In genomic region chr14:50037240-50037639, GRCh38 we compare ENCODE assay signal across 24 cellular contexts.
DNase-seq lines count a peak whose midpoint lies in the region; ATAC-seq, FAIRE-seq and TF ChIP-seq lines count a peak whose summit lies in the region.
"Had no signal": no experiment of that assay in that cellular context is flagged by ENCODE, and none has a peak within 500 bp of the region (broad histone marks: within the 10 kb centered on the region; RNA-seq: fewer than 3 reads in every experiment).

No MANE protein-coding gene starts in this region.

- H3K27ac ChIP-seq in IMR-90 (ENCODE audit: insufficient read depth, low read length) (no peak overlapping the region), HepG2 (ENCODE audit: extremely low read length, insufficient read depth, low read length) (no peak overlapping the region)
- H3K27ac ChIP-seq: KMS-11, psoas muscle, SJSA1, tibial nerve had no signal

- H3K4me2 ChIP-seq in IMR-90 (ENCODE audit: low read depth, low read length) (no peak overlapping the region), HepG2 (ENCODE audit: low read depth, low read length) (no peak overlapping the region)
- H3K4me2 ChIP-seq: KMS-11 had no signal

- peaks cover 39% of the 10 kb centered on the region for H3K36me3 Mint-ChIP-seq in activated T-cell treated with anti-CD3 and anti-CD28 coated beads, Interleukin-2, amount 50 U/mL, for 24 hours (ENCODE audit: low read depth)
- peaks cover 31% of the 10 kb centered on the region for H3K36me3 Mint-ChIP-seq in activated naive CD8-positive, alpha-beta T cell treated with anti-CD3 and anti-CD28 coated beads for 36 hours
- peaks cover 75% of the 10 kb centered on the region for H3K36me3 Mint-ChIP-seq in stimulated activated effector memory CD8-positive, alpha-beta T cell treated with anti-CD3 and anti-CD28 coated beads, Interleukin-12 subunit alpha, Interleukin-12 subunit beta, amount 100 ng/mL, for 72 hours

- no peak for FAIRE-seq in HepG2 (lab: Jason Lieb, UNC)
- FAIRE-seq: TTC549 had no signal

- CTCF ChIA-PET in IMR-90 (lab: Yijun Ruan, JAX): interaction anchor here (2.2 kb wide), 1 partner anchor 175 kb away, joined by 12 read pairs; no protein-coding TSS in a partner anchor
- CTCF ChIA-PET in HepG2 (lab: Yijun Ruan, JAX; ENCODE audit: low intra/inter-chr PET ratio, low total read pairs): no interaction called here

- H3K14ac ChIP-seq in IMR-90 (replicated peaks; ENCODE audit: low read depth, low read length): no peak overlapping the region

- ATAC-seq in IMR-90 (ENCODE audit: low read depth): no peak
- ATAC-seq in stimulated activated effector memory CD8-positive, alpha-beta T cell treated with anti-CD3 and anti-CD28 coated beads, Interleukin-12 subunit alpha, Interleukin-12 subunit beta, amount 100 ng/mL, for 72 hours: no peak
- no peak for ATAC-seq in HepG2
- no peak for ATAC-seq in GM18907 (IDR thresholded peaks at IDR 0.05; ENCODE audit: unreplicated experiment)
- ATAC-seq: HCT116, psoas muscle had no signal

- intact Hi-C loops in IMR-90 (cut with micrococcal nuclease) (no loop called here), HepG2 (cut with micrococcal nuclease; ENCODE audit: unreplicated experiment) (no loop called here)

- H2BK20ac ChIP-seq in IMR-90 (ENCODE audit: low read depth, low read length): no peak overlapping the region

- 0 out of 2 replicates have a peak overlapping the region, but pooled peaks have one; percentile 33 for H3K4ac ChIP-seq in IMR-90 (ENCODE audit: low read depth, low read length)

- H4K5ac ChIP-seq in IMR-90 (ENCODE audit: low read depth, low read length): no peak overlapping the region

- no peaks in the 10 kb centered on the region for H3K79me2 ChIP-seq in HepG2 (ENCODE audit: insufficient read depth, low read length)

- no peak for DNase-seq in activated T-cell treated with anti-CD3 and anti-CD28 coated beads, Interleukin-2, amount 50 U/mL, for 24 hours
- no peak for DNase-seq in activated T-cell treated with anti-CD3 and anti-CD28 coated beads, Interleukin-2, amount 50 U/mL, for 1 hour
- DNase-seq in IMR-90 (no peak), HepG2 (ENCODE audit: low spot score) (no peak), A172 (ENCODE audit: low spot score) (no peak)
- DNase-seq in activated naive CD8-positive, alpha-beta T cell treated with anti-CD3 and anti-CD28 coated beads for 36 hours: no peak
- no peak for DNase-seq in stimulated activated effector memory CD8-positive, alpha-beta T cell treated with anti-CD3 and anti-CD28 coated beads, Interleukin-12 subunit alpha, Interleukin-12 subunit beta, amount 100 ng/mL, for 72 hours (ENCODE audit: low spot score in 2 of 2)
- DNase-seq: activated CD4-positive, CD25-positive, alpha-beta regulatory T cell treated with anti-CD3 and anti-CD28 coated beads, Interleukin-2, amount 50 U/mL, for 72 hours; activated effector memory CD4-positive, alpha-beta T cell treated with Interleukin-2 at 50 U/mL for 16 hours; amniotic stem cell; brain microvascular endothelial cell; DMS79 treated with DMSO at 0.1 percent for 48 hours; effector CD4-positive, alpha-beta T cell; GF-D8; islet precursor cell; left ventricle myocardium superior; NCI-H345; psoas muscle had no signal

- H3K79me1 ChIP-seq in IMR-90 (ENCODE audit: low read depth in 1 of 2, low read length in 2 of 2): peaks cover 0 to 20% of the 10 kb centered on the region in 2 experiments; a peak in 3 of 4 replicates

- H3K36me3 ChIP-seq in IMR-90 (ENCODE audit: control insufficient read depth, insufficient read depth, low read length) (no peaks in the 10 kb centered on the region), HepG2 (replicated peaks in 1 of 2; ENCODE audit: control insufficient read depth in 1 of 2, insufficient read depth in 2 of 2, low read length in 2 of 2) (no peaks in the 10 kb centered on the region; a peak in 1 of 5 replicates)
- H3K36me3 ChIP-seq: brain microvascular endothelial cell, SJSA1, tibial nerve had no signal

- peak overlapping the region; percentile 36 for H3K4me3 Mint-ChIP-seq in activated T-cell treated with anti-CD3 and anti-CD28 coated beads, Interleukin-2, amount 50 U/mL, for 24 hours
- H3K4me3 Mint-ChIP-seq in activated naive CD8-positive, alpha-beta T cell treated with anti-CD3 and anti-CD28 coated beads for 36 hours: no peak overlapping the region
- peak overlapping the region; percentile 71 for H3K4me3 Mint-ChIP-seq in stimulated activated effector memory CD8-positive, alpha-beta T cell treated with anti-CD3 and anti-CD28 coated beads, Interleukin-12 subunit alpha, Interleukin-12 subunit beta, amount 100 ng/mL, for 72 hours

- H2BK15ac ChIP-seq in IMR-90 (ENCODE audit: low read depth, low read length): no peak overlapping the region; the same call in 2 of the 3 replicates

- H3K4me3 ChIP-seq in IMR-90 (ENCODE audit: insufficient read depth, low read depth, low read length) (no peak overlapping the region), HepG2 (replicated peaks in 1 of 3; ENCODE audit: insufficient read depth in 1 of 3, low read depth in 2 of 3, low read length in 3 of 3) (no peak overlapping the region)
- H3K4me3 ChIP-seq: psoas muscle, SJSA1, tibial nerve had no signal

- no peaks in the 10 kb centered on the region for H3K27me3 ChIP-seq in IMR-90 (ENCODE audit: control insufficient read depth, insufficient read depth, low read length)
- peaks cover 0 to under 1% of the 10 kb centered on the region in 2 experiments; a peak in 1 of 5 replicates for H3K27me3 ChIP-seq in HepG2 (ENCODE audit: control insufficient read depth in 1 of 2, insufficient read depth in 2 of 2, low read length in 2 of 2)
- H3K27me3 ChIP-seq: brain microvascular endothelial cell, SJSA1, tibial nerve had no signal

- no peak overlapping the region for H2BK5ac ChIP-seq in IMR-90 (ENCODE audit: low read depth, low read length, poor library complexity, severe bottlenecking)

- no peak overlapping the region for H4K91ac ChIP-seq in IMR-90 (ENCODE audit: insufficient read depth, low read depth, low read length)

- peak overlapping the region; percentile 99 for H3K27ac Mint-ChIP-seq in activated T-cell treated with anti-CD3 and anti-CD28 coated beads, Interleukin-2, amount 50 U/mL, for 24 hours
- H3K27ac Mint-ChIP-seq in activated naive CD8-positive, alpha-beta T cell treated with anti-CD3 and anti-CD28 coated beads for 36 hours: peak overlapping the region; percentile 51
- peak overlapping the region; percentile 8 for H3K27ac Mint-ChIP-seq in stimulated activated effector memory CD8-positive, alpha-beta T cell treated with anti-CD3 and anti-CD28 coated beads, Interleukin-12 subunit alpha, Interleukin-12 subunit beta, amount 100 ng/mL, for 72 hours

- H2AFZ ChIP-seq in IMR-90 (replicated peaks; ENCODE audit: low read length, poor library complexity) (no peak overlapping the region), HepG2 (ENCODE audit: low read length) (no peak overlapping the region)

- no peak overlapping the region for H2BK120ac ChIP-seq in IMR-90 (ENCODE audit: low read depth, low read length)

- peaks cover 4% of the 10 kb centered on the region; the same call in 1 of the 2 replicates for H4K20me1 ChIP-seq in IMR-90 (ENCODE audit: insufficient read depth, low read length)
- no peaks in the 10 kb centered on the region for H4K20me1 ChIP-seq in HepG2 (ENCODE audit: insufficient read depth, low read length)

- TF ChIP-seq EP300 in HepG2 (IDR thresholded peaks at IDR 0.05; ENCODE audit: low read depth in 2 of 2, low read length in 2 of 2): no peak
- TF ChIP-seq EP300 in HepG2 (CRISPR knock-in tag; IDR thresholded peaks at IDR 0.05; ENCODE audit: borderline replicate concordance): no peak

- peaks cover 3% of the 10 kb centered on the region for H3K9me3 Mint-ChIP-seq in activated T-cell treated with anti-CD3 and anti-CD28 coated beads, Interleukin-2, amount 50 U/mL, for 24 hours
- H3K9me3 Mint-ChIP-seq in activated naive CD8-positive, alpha-beta T cell treated with anti-CD3 and anti-CD28 coated beads for 36 hours: peaks cover 3% of the 10 kb centered on the region
- no peaks in the 10 kb centered on the region for H3K9me3 Mint-ChIP-seq in stimulated activated effector memory CD8-positive, alpha-beta T cell treated with anti-CD3 and anti-CD28 coated beads, Interleukin-12 subunit alpha, Interleukin-12 subunit beta, amount 100 ng/mL, for 72 hours

- no peak overlapping the region; a peak in 1 of 4 replicates for H4K8ac ChIP-seq in IMR-90 (ENCODE audit: low read depth in 2 of 2, low read length in 2 of 2)

- H3K18ac ChIP-seq in IMR-90 (ENCODE audit: low read depth, low read length): no peak overlapping the region

- dilution Hi-C loops in IMR-90 (cut with HindIII; ENCODE audit: low sequenced_read_pairs, unreplicated experiment): no loop called here

- in situ Hi-C loops in IMR-90 (cut with MboI; ENCODE audit: low sequenced_read_pairs) (no loop called here), HepG2 (cut with HindIII; ENCODE audit: extremely low pct_ligation_motif_present, low pct_unique_long_range_greater_than_20kb) (no loop called here)

- H2AK9ac ChIP-seq in IMR-90 (replicated peaks; ENCODE audit: low read depth, low read length, poor library complexity): no peak overlapping the region

- BruUV-seq in IMR-90 (replicated peaks; lab: Mats Ljungman, UMichigan) (no TSS peak), HepG2 (replicated peaks; lab: Mats Ljungman, UMichigan) (no TSS peak)

- H3K9ac ChIP-seq in IMR-90 (ENCODE audit: low read depth, low read length) (no peak overlapping the region), HepG2 (ENCODE audit: insufficient read depth, low read depth, low read length) (no peak overlapping the region)
- H3K9ac ChIP-seq: KMS-11 had no signal

- H3K23ac ChIP-seq in IMR-90 (ENCODE audit: low read depth, low read length): no peak overlapping the region

- WGBS in IMR-90 (ENCODE audit: extremely low coverage in 2 of 2, insufficient read length in 1 of 2), 2 experiments: no CpG with 5 or more reads among the region's 2 CpGs
- 65% methylated on average over 2 of the region's 2 CpGs for WGBS in HepG2 (ENCODE audit: low lambda C conversion rate)

- no peaks in the 10 kb centered on the region for H3K27me3 Mint-ChIP-seq in activated T-cell treated with anti-CD3 and anti-CD28 coated beads, Interleukin-2, amount 50 U/mL, for 24 hours
- no peaks in the 10 kb centered on the region for H3K27me3 Mint-ChIP-seq in activated naive CD8-positive, alpha-beta T cell treated with anti-CD3 and anti-CD28 coated beads for 36 hours

- no peaks in the 10 kb centered on the region for H3K9me3 ChIP-seq in IMR-90 (ENCODE audit: control insufficient read depth, insufficient read depth, low read length)
- H3K9me3 ChIP-seq in HepG2 (ENCODE audit: low read length): no peaks in the 10 kb centered on the region
- H3K9me3 ChIP-seq: psoas muscle, tibial nerve had no signal

- H3K9me1 ChIP-seq in IMR-90 (ENCODE audit: insufficient read depth, low read length): peaks cover 24% of the 10 kb centered on the region

- H3K4me1 ChIP-seq in IMR-90 (ENCODE audit: control insufficient read depth, insufficient read depth, low read length) (peaks cover 25% of the 10 kb centered on the region), HepG2 (ENCODE audit: insufficient read depth, low read length) (peaks cover 55% of the 10 kb centered on the region)
- H3K4me1 ChIP-seq: psoas muscle had no signal

- TF ChIP-seq RAD21 in IMR-90 (IDR thresholded peaks at IDR 0.05; ENCODE audit: low read length) (no peak), HepG2 (CRISPR knock-in tag; IDR thresholded peaks at IDR 0.05) (no peak)

- TF ChIP-seq CTCF in IMR-90 (conservative IDR thresholded peaks at IDR 0.05; ENCODE audit: low read depth, low read length) (no peak), HepG2 (CRISPR knock-in tag; IDR thresholded peaks at IDR 0.05) (no peak)

- H3K4me1 Mint-ChIP-seq in activated T-cell treated with anti-CD3 and anti-CD28 coated beads, Interleukin-2, amount 50 U/mL, for 24 hours (ENCODE audit: low read depth): peaks cover 73% of the 10 kb centered on the region
- peaks cover 48% of the 10 kb centered on the region for H3K4me1 Mint-ChIP-seq in activated naive CD8-positive, alpha-beta T cell treated with anti-CD3 and anti-CD28 coated beads for 36 hours
- peaks cover 72% of the 10 kb centered on the region for H3K4me1 Mint-ChIP-seq in stimulated activated effector memory CD8-positive, alpha-beta T cell treated with anti-CD3 and anti-CD28 coated beads, Interleukin-12 subunit alpha, Interleukin-12 subunit beta, amount 100 ng/mL, for 72 hours

- POLR2A ChIA-PET in IMR-90 (lab: Charles Lee; ENCODE audit: unreplicated experiment): no interaction called here
- POLR2A ChIA-PET in HepG2 (lab: Yijun Ruan, JAX): interaction anchor here (0.9 kb wide), 1 partner anchor 34 kb away, joined by 3 read pairs; no protein-coding TSS in a partner anchor

- H2AK5ac ChIP-seq in IMR-90 (ENCODE audit: low read depth, low read length): peak overlapping the region; percentile 44; the same call in 1 of the 2 replicates

- no peak overlapping the region for H3K56ac ChIP-seq in IMR-90 (ENCODE audit: extremely low read depth, insufficient read depth, low read length)

- TF ChIP-seq POLR2A in IMR-90 (IDR thresholded peaks at IDR 0.05; ENCODE audit: low read depth, low read length) (no peak), HepG2 (IDR thresholded peaks at IDR 0.05; ENCODE audit: insufficient read depth in 1 of 2, low read depth in 2 of 2, low read length in 2 of 2) (no peak)

Comparison
In these comparisons a context has a peak if more than half of its experiments do, and no peak if none do; other contexts are left out.
1. H3K27ac Mint-ChIP-seq: peak in every context shown above with its lines; median percentile 99 in activated T-cell treated with anti-CD3 and anti-CD28 coated beads, Interleukin-2, amount 50 U/mL, for 24 hours; 51 in activated naive CD8-positive, alpha-beta T cell treated with anti-CD3 and anti-CD28 coated beads for 36 hours; 8 in stimulated activated effector memory CD8-positive, alpha-beta T cell treated with anti-CD3 and anti-CD28 coated beads, Interleukin-12 subunit alpha, Interleukin-12 subunit beta, amount 100 ng/mL, for 72 hours.